Comparison of ENCODE assay signal across 1 cellular context in the genomic region with DNA sequence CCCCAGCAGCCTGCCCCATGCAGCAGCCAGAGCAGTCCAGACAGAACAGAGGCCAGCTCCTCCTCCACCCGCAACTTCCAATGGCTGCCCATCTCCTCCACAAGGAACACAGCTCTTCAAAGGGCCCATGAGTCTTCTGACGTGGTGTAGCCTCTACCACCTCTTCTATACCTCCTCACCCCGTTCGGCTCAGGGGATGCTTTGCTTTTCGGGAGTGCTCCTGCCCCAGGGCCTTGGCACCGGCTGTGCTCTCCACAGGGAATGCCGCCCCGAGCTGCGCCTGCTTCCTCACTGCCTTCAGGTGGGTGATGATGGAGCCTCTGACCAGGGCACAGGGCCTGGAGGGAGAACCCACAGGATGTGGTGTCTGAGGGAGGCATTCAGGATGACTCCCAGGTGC.
A peak's percentile ranks its signal among the peaks of the same experiment; 100 is the strongest.
TF ChIP-seq lines count a peak whose summit lies in the region.

No MANE protein-coding gene starts in this region.

TF ChIP-seq in HEK293, 187 proteins besides CTCF, POLR2A, EP300 and RAD21:
- TF ChIP-seq GLIS2 (tag by site-specific recombination; IDR thresholded peaks at IDR 0.05) (no peak), ZNF692 (tag by site-specific recombination; IDR thresholded peaks at IDR 0.05) (no peak), ZNF623 (tag by site-specific recombination; IDR thresholded peaks at IDR 0.05) (peak; percentile 58), AEBP2 (tag by site-specific recombination; IDR thresholded peaks at IDR 0.05; ENCODE audit: borderline replicate concordance) (no peak)
- TF ChIP-seq, protein P1, sequence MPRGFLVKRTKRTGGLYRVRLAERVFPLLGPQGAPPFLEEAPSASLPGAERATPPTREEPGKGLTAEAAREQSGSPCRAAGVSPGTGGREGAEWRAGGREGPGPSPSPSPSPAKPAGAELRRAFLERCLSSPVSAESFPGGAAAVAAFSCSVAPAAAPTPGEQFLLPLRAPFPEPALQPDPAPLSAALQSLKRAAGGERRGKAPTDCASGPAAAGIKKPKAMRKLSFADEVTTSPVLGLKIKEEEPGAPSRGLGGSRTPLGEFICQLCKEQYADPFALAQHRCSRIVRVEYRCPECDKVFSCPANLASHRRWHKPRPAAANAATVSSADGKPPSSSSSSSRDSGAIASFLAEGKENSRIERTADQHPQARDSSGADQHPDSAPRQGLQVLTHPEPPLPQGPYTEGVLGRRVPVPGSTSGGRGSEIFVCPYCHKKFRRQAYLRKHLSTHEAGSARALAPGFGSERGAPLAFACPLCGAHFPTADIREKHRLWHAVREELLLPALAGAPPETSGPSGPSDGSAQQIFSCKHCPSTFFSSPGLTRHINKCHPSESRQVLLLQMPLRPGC (tag by site-specific recombination; IDR thresholded peaks at IDR 0.05), result no peak
- TF ChIP-seq, protein P2, sequence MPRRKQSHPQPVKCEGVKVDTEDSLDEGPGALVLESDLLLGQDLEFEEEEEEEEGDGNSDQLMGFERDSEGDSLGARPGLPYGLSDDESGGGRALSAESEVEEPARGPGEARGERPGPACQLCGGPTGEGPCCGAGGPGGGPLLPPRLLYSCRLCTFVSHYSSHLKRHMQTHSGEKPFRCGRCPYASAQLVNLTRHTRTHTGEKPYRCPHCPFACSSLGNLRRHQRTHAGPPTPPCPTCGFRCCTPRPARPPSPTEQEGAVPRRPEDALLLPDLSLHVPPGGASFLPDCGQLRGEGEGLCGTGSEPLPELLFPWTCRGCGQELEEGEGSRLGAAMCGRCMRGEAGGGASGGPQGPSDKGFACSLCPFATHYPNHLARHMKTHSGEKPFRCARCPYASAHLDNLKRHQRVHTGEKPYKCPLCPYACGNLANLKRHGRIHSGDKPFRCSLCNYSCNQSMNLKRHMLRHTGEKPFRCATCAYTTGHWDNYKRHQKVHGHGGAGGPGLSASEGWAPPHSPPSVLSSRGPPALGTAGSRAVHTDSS (tag by site-specific recombination; IDR thresholded peaks at IDR 0.05), result no peak
